10 cellular contexts compared by ENCODE assay signal in the genomic region with DNA sequence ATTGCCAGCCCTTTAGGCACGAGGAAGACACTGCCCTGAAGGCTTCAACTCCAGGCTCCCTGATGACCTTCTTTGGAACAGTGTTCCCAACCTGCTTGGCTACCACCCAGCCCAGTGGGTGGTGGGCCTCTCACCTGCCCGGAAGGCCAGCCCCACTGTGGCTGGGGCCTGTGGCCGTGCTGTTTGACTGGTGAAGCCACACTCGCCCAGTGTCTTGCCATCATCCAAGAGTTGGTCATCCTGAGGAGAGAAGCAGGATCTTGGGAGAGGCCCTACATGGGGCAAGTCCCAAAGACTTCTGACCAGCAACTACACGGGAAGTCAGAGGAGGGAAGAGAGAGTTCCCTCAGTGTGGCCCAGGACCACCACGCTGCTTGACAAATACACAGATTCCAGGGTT. TPM values are rescaled to one million over a fixed set of nuclear protein-coding genes. Genes with fewer than 3 reads are reported as not detected.
DNase-seq lines count a peak whose midpoint lies in the region; ATAC-seq and TF ChIP-seq lines count a peak whose summit lies in the region.
"Had no signal": no experiment of that assay in that cellular context is flagged by ENCODE, and none has a peak within 500 bp of the region (broad histone marks: within the 10 kb centered on the region; RNA-seq: fewer than 3 reads in every experiment).

No MANE protein-coding gene starts in this region.

- CTCF ChIA-PET in activated CD4-positive, alpha-beta memory T cell treated with anti-CD3 and anti-CD28 coated beads for 36 hours (lab: Charles Lee) = interaction anchor here (1.7 kb wide), 1 partner anchor 93 kb away, joined by 9 read pairs; no protein-coding TSS in a partner anchor

- H3K4me3 ChIP-seq in hepatocyte = no peak overlapping the region
- H3K4me3 ChIP-seq in suprapubic skin = peak overlapping the region; percentile 84

- no peaks in the 10 kb centered on the region for H3K9me3 Mint-ChIP-seq in activated CD4-positive, alpha-beta memory T cell treated with anti-CD3 and anti-CD28 coated beads for 36 hours

- H3K36me3 ChIP-seq in hepatocyte (replicated peaks; ENCODE audit: insufficient read depth, low read depth) = no peaks in the 10 kb centered on the region
- H3K36me3 ChIP-seq in suprapubic skin = peaks cover 39% of the 10 kb centered on the region

- no peak overlapping the region for H2AFZ ChIP-seq in hepatocyte

- TF ChIP-seq CTCF in hepatocyte (IDR thresholded peaks at IDR 0.05; ENCODE audit: poor library complexity) = no peak
- TF ChIP-seq CTCF in suprapubic skin (IDR thresholded peaks at IDR 0.05) = no peak

- H3K4me1 ChIP-seq in hepatocyte (ENCODE audit: insufficient read depth) (peaks cover 23% of the 10 kb centered on the region), suprapubic skin (peaks cover 45% of the 10 kb centered on the region)

- H3K4me1 Mint-ChIP-seq in activated CD4-positive, alpha-beta memory T cell treated with anti-CD3 and anti-CD28 coated beads for 36 hours (ENCODE audit: low read depth) = peaks cover 31% of the 10 kb centered on the region

- H3K79me2 ChIP-seq in hepatocyte = peaks cover 59% of the 10 kb centered on the region

- H3K27ac Mint-ChIP-seq in activated CD4-positive, alpha-beta memory T cell treated with anti-CD3 and anti-CD28 coated beads for 36 hours = no peak overlapping the region

- POLR2A ChIA-PET in activated CD4-positive, alpha-beta memory T cell treated with anti-CD3 and anti-CD28 coated beads for 36 hours (lab: Charles Lee) = interaction anchor here (1.2 to 3.6 kb wide), 2 partner anchors 12 to 22 kb away, joined by 3 to 19 read pairs; a partner anchor contains a TSS

- H3K9me2 ChIP-seq in hepatocyte (replicated peaks; ENCODE audit: insufficient read depth) = no peaks in the 10 kb centered on the region

- H4K20me1 ChIP-seq in hepatocyte (ENCODE audit: insufficient read depth, poor library complexity, severe bottlenecking) = peaks cover 25% of the 10 kb centered on the region

- H3K27me3 Mint-ChIP-seq in activated CD4-positive, alpha-beta memory T cell treated with anti-CD3 and anti-CD28 coated beads for 36 hours = no peaks in the 10 kb centered on the region

- H3K27me3 ChIP-seq in hepatocyte = no peaks in the 10 kb centered on the region
- no peaks in the 10 kb centered on the region for H3K27me3 ChIP-seq in suprapubic skin

- no peak for TF ChIP-seq EP300 in suprapubic skin (IDR thresholded peaks at IDR 0.05)

- no peak for TF ChIP-seq POLR2A in suprapubic skin (IDR thresholded peaks at IDR 0.05)

- peak overlapping the region; percentile 94 for H3K4me2 ChIP-seq in hepatocyte

- no peak for ATAC-seq in left ventricle myocardium superior
- ATAC-seq in HG03159 (IDR thresholded peaks at IDR 0.05; ENCODE audit: unreplicated experiment) = no peak
- no peak for ATAC-seq in GM18907 (IDR thresholded peaks at IDR 0.05; ENCODE audit: unreplicated experiment)

- no peaks in the 10 kb centered on the region for H3K9me3 ChIP-seq in hepatocyte (ENCODE audit: low read depth)
- H3K9me3 ChIP-seq in suprapubic skin = no peaks in the 10 kb centered on the region

- 87% methylated on average over 6 of the region's 6 CpGs for WGBS in hepatocyte (ENCODE audit: low lambda C conversion rate, missing lambda C conversion rate)
- 67% methylated on average over 6 of the region's 6 CpGs for WGBS in suprapubic skin

- H3K4me3 Mint-ChIP-seq in activated CD4-positive, alpha-beta memory T cell treated with anti-CD3 and anti-CD28 coated beads for 36 hours = peak overlapping the region; percentile 48

- peaks cover 22% of the 10 kb centered on the region for H3K36me3 Mint-ChIP-seq in activated CD4-positive, alpha-beta memory T cell treated with anti-CD3 and anti-CD28 coated beads for 36 hours

- H3K27ac ChIP-seq in hepatocyte = no peak overlapping the region
- peak overlapping the region; percentile 63 for H3K27ac ChIP-seq in suprapubic skin

- intact Hi-C loops in cardiac septum (cut with DNase I) = loop anchor here (5.0 kb wide), 1 partner anchor 92 kb away; no protein-coding TSS in a partner anchor
- intact Hi-C loops in left ventricle myocardium superior (cut with micrococcal nuclease) = no loop called here
- intact Hi-C loops in activated CD4-positive, alpha-beta memory T cell treated with anti-CD3 and anti-CD28 coated beads for 36 hours (cut with micrococcal nuclease) = loop anchor here (5.0 kb wide), 2 partner anchors 92 to 93 kb away; a partner anchor contains a TSS

- DNase-seq in cardiac septum (ENCODE audit: low spot score) (peak; percentile 7), left ventricle myocardium superior (no peak), hepatocyte (ENCODE audit: low spot score) (no peak), suprapubic skin (ENCODE audit: low spot score in 2 of 2) (no peak), NCI-H2029 treated with DMSO at 0.1 percent for 48 hours (lab: John Stamatoyannopoulos, UW) (no peak)
- no peak for DNase-seq in activated CD4-positive, alpha-beta memory T cell treated with anti-CD3 and anti-CD28 coated beads for 36 hours
- DNase-seq: NCI-H1417 treated with DMSO at 0.1 percent for 48 hours had no signal

RNA-seq across cellular contexts. Expression of a gene that starts 1.8 kb away (rescaled TPM):
- total RNA-seq in cardiac septum (278 TPM), left ventricle myocardium superior (325 TPM), hepatocyte (255 and 540 TPM in 2 replicates), suprapubic skin (100 to 1,000 TPM; 174 to 249 (median 213) TPM)
- total RNA-seq in activated CD4-positive, alpha-beta memory T cell treated with anti-CD3 and anti-CD28 coated beads for 36 hours = 100 to 1,000 TPM; 165 to 175 TPM
- 627 and 642 TPM in 2 replicates for polyA plus RNA-seq in hepatocyte

RNA-seq across cellular contexts. Expression of a gene that starts 12.0 kb away (rescaled TPM):
- total RNA-seq in cardiac septum (not detected), left ventricle myocardium superior (not detected), hepatocyte (0.20 TPM in 1 of 2 replicates, not detected in the other), suprapubic skin (not detected)
- not detected for total RNA-seq in activated CD4-positive, alpha-beta memory T cell treated with anti-CD3 and anti-CD28 coated beads for 36 hours
- polyA plus RNA-seq in hepatocyte = not detected in 2 replicates
- total RNA-seq: RPMI7951 had no signal

RNA-seq across cellular contexts. Expression of a gene that starts 22.9 kb away (rescaled TPM):
- 335 TPM for total RNA-seq in cardiac septum
- total RNA-seq in left ventricle myocardium superior = 292 TPM
- 100 to 1,000 TPM; 483 to 526 TPM for total RNA-seq in activated CD4-positive, alpha-beta memory T cell treated with anti-CD3 and anti-CD28 coated beads for 36 hours
- total RNA-seq in hepatocyte = 82.9 and 142 TPM in 2 replicates
- polyA plus RNA-seq in hepatocyte = 403 and 666 TPM in 2 replicates
- 1,000 to 10,000 TPM in 1 of 4 donors, 100 to 1,000 TPM in 3; 484 to 1,595 (median 654) TPM for total RNA-seq in suprapubic skin

RNA-seq across cellular contexts. Expression of a gene that starts 23.0 kb away (rescaled TPM):
- total RNA-seq in cardiac septum (not detected), left ventricle myocardium superior (not detected), hepatocyte (not detected in 2 replicates), suprapubic skin (not detected)
- not detected for total RNA-seq in activated CD4-positive, alpha-beta memory T cell treated with anti-CD3 and anti-CD28 coated beads for 36 hours
- not detected in 2 replicates for polyA plus RNA-seq in hepatocyte
- total RNA-seq: RPMI7951 had no signal

RNA-seq across cellular contexts. Expression of a gene that starts 41.7 kb away (rescaled TPM):
- total RNA-seq in cardiac septum (not detected), left ventricle myocardium superior (not detected), hepatocyte (not detected in 2 replicates), suprapubic skin (1 to 10 TPM in 2 of 4 donors, under 1 TPM in 1, not detected in 1; 0.87 to 7.6 (median 1.3) TPM)
- 1 to 10 TPM; 4.7 to 6.2 TPM for total RNA-seq in activated CD4-positive, alpha-beta memory T cell treated with anti-CD3 and anti-CD28 coated beads for 36 hours
- polyA plus RNA-seq in hepatocyte = not detected in 2 replicates
- total RNA-seq: RPMI7951 had no signal
